1 cellular context compared by ENCODE assay signal in genomic region chr17:76071497-76072148, GRCh38.
TF ChIP-seq lines count a peak whose summit lies in the region.

No MANE protein-coding gene starts in this region.

TF ChIP-seq in endothelial cell of umbilical vein, 7 proteins besides CTCF, POLR2A, EP300 and RAD21:
- TF ChIP-seq POLR2AphosphoS5 (IDR thresholded peaks at IDR 0.05; ENCODE audit: insufficient read depth, low read depth, low read length) (no peak), JUN (IDR thresholded peaks at IDR 0.05; ENCODE audit: borderline replicate concordance, insufficient read depth, insufficient read length, low read depth) (no peak), GATA2 (IDR thresholded peaks at IDR 0.05; ENCODE audit: insufficient read depth, insufficient read length, low read depth, low read length) (no peak), MAX (IDR thresholded peaks at IDR 0.05; ENCODE audit: insufficient read depth, insufficient read length) (no peak), FOS (IDR thresholded peaks at IDR 0.05; ENCODE audit: borderline replicate concordance, insufficient read depth, low read length) (no peak), MYC (IDR thresholded peaks at IDR 0.05; ENCODE audit: low read depth, low read length) (no peak), EZH2 (IDR thresholded peaks at IDR 0.05; ENCODE audit: borderline replicate concordance, low read depth, low read length, severe bottlenecking) (no peak)
